17 cellular contexts compared by ENCODE assay signal in the genomic region with DNA sequence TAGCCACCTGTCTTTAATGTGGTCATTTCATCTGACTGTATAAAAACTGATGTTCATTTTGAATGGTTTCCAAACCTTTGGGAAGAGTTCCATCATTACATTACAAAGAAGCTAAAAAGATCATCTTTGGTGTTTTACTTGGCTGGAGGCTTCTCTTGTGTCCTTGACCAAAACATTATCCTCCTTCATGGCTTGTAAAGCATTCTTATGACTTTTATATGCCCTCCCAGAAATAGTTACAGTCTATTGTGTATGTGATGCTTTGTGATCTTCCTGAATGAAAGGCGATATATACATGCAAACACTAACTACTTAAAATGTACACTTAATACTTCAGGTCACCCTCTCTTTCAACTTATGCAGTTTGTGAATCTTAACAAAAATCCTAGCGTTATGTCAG.
DNase-seq lines count a peak whose midpoint lies in the region; ATAC-seq and TF ChIP-seq lines count a peak whose summit lies in the region.
"Had no signal": no experiment of that assay in that cellular context is flagged by ENCODE, and none has a peak within 500 bp of the region (broad histone marks: within the 10 kb centered on the region; RNA-seq: fewer than 3 reads in every experiment).

No MANE protein-coding gene starts in this region.

- DNase-seq in Calu3 (no peak), fibroblast of the aortic adventitia (ENCODE audit: low read depth) (peak; percentile 36), neural progenitor cell (ENCODE audit: low spot score) (no peak)
- DNase-seq in activated T-cell treated with anti-CD3 and anti-CD28 coated beads, Interleukin-2, amount 50 U/mL, for 24 hours = no peak
- DNase-seq: CD8-positive, alpha-beta T cell; DMS 273 treated with DMSO at 0.1 percent for 48 hours; DMS79; GDM1; GOT3; H7 had no signal

- CTCF ChIA-PET in Calu3 (lab: Charles Lee) = interaction anchor here (1.0 to 3.9 kb wide), 4 partner anchors 10 to 531 kb away, joined by 3 to 30 read pairs (median 5); a partner anchor contains a TSS

- H3K9me2 ChIP-seq in Loucy (replicated peaks; ENCODE audit: low read depth, low read length) = no peaks in the 10 kb centered on the region

- H3K4me2 ChIP-seq in Loucy (ENCODE audit: low read depth, low read length, poor library complexity, severe bottlenecking) = no peak overlapping the region
- no peak overlapping the region for H3K4me2 ChIP-seq in neural progenitor cell
- H3K4me2 ChIP-seq: BLaER1 treated with 17β-estradiol and CSF1 and Interleukin-3, amounts not matched to agents 10 nM and 100 nM had no signal

- H3K27me3 Mint-ChIP-seq in Calu3 (ENCODE audit: unreplicated experiment) (no peaks in the 10 kb centered on the region), neural progenitor cell (ENCODE audit: insufficient read depth, low read depth) (no peaks in the 10 kb centered on the region)
- H3K27me3 Mint-ChIP-seq in activated T-cell treated with anti-CD3 and anti-CD28 coated beads, Interleukin-2, amount 50 U/mL, for 24 hours = peaks cover 33% of the 10 kb centered on the region

- TF ChIP-seq CTCF in Calu3 (IDR thresholded peaks at IDR 0.05; ENCODE audit: unreplicated experiment) = no peak
- TF ChIP-seq CTCF in Loucy (conservative IDR thresholded peaks at IDR 0.05; ENCODE audit: low read length) = no peak
- no peak for TF ChIP-seq CTCF in fibroblast of the aortic adventitia (IDR thresholded peaks at IDR 0.05; ENCODE audit: insufficient read depth, low read length)
- no peak for TF ChIP-seq CTCF in neural progenitor cell (IDR thresholded peaks at IDR 0.05)

- H3K27me3 ChIP-seq in Loucy (ENCODE audit: insufficient read depth, low read length, poor library complexity, severe bottlenecking) (no peaks in the 10 kb centered on the region), stomach smooth muscle (ENCODE audit: control insufficient read depth in 1 of 2, insufficient read depth in 2 of 2, low read length in 2 of 2) (peaks cover 0 to 6% of the 10 kb centered on the region in 2 donors), neural progenitor cell (peaks cover 19% of the 10 kb centered on the region)

- H3K4me1 Mint-ChIP-seq in Calu3 (ENCODE audit: low read depth, unreplicated experiment) = peaks cover 70% of the 10 kb centered on the region
- no peaks in the 10 kb centered on the region for H3K4me1 Mint-ChIP-seq in activated T-cell treated with anti-CD3 and anti-CD28 coated beads, Interleukin-2, amount 50 U/mL, for 24 hours (ENCODE audit: low read depth)
- H3K4me1 Mint-ChIP-seq in neural progenitor cell = peaks cover 4% of the 10 kb centered on the region
- H3K4me1 Mint-ChIP-seq: B cell had no signal

- H3K27ac ChIP-seq in stomach smooth muscle (ENCODE audit: low read length) = peak overlapping the region; percentile 56
- H3K27ac ChIP-seq in neural progenitor cell = no peak overlapping the region
- H3K27ac ChIP-seq: BLaER1 treated with 17β-estradiol and CSF1 and Interleukin-3, amounts not matched to agents 10 nM and 100 nM; HL-60 had no signal

- intact Hi-C loops in Calu3 (cut with micrococcal nuclease; ENCODE audit: unreplicated experiment) = loop anchor here (2.0 to 10.0 kb wide), 2 partner anchors 241 to 607 kb away; no protein-coding TSS in a partner anchor

- H3K9me3 ChIP-seq in Loucy (ENCODE audit: insufficient read depth, low read depth, low read length) (no peaks in the 10 kb centered on the region), stomach smooth muscle (ENCODE audit: control insufficient read depth in 2 of 2, low read length in 2 of 2) (no peaks in the 10 kb centered on the region), neural progenitor cell (ENCODE audit: low read depth) (no peaks in the 10 kb centered on the region)
- H3K9me3 ChIP-seq: BLaER1 treated with 17β-estradiol and CSF1 and Interleukin-3, amounts not matched to agents 10 nM and 100 nM had no signal

- H3K9ac ChIP-seq in Loucy (ENCODE audit: low read depth, low read length, poor library complexity, severe bottlenecking) = no peak overlapping the region
- no peak overlapping the region for H3K9ac ChIP-seq in stomach smooth muscle (ENCODE audit: low read length in 2 of 2)
- H3K9ac ChIP-seq in neural progenitor cell = no peak overlapping the region
- H3K9ac ChIP-seq: BLaER1 treated with 17β-estradiol and CSF1 and Interleukin-3, amounts not matched to agents 10 nM and 100 nM had no signal

- no TSS peak for BruUV-seq in Calu3 (replicated peaks; lab: Mats Ljungman, UMichigan)

- peak overlapping the region; percentile 62 for H3K4me3 Mint-ChIP-seq in Calu3 (ENCODE audit: low read depth, unreplicated experiment)
- no peak overlapping the region for H3K4me3 Mint-ChIP-seq in activated T-cell treated with anti-CD3 and anti-CD28 coated beads, Interleukin-2, amount 50 U/mL, for 24 hours
- no peak overlapping the region for H3K4me3 Mint-ChIP-seq in neural progenitor cell
- H3K4me3 Mint-ChIP-seq: B cell; CD8-positive, alpha-beta T cell had no signal

- H3K36me3 Mint-ChIP-seq in Calu3 (ENCODE audit: insufficient read depth, unreplicated experiment) (peaks cover 54% of the 10 kb centered on the region), neural progenitor cell (no peaks in the 10 kb centered on the region)
- H3K36me3 Mint-ChIP-seq in activated T-cell treated with anti-CD3 and anti-CD28 coated beads, Interleukin-2, amount 50 U/mL, for 24 hours (ENCODE audit: low read depth) = no peaks in the 10 kb centered on the region
- H3K36me3 Mint-ChIP-seq: CD8-positive, alpha-beta T cell had no signal

- H3K36me3 ChIP-seq in Loucy (ENCODE audit: insufficient read depth, low read length) (no peaks in the 10 kb centered on the region), stomach smooth muscle (ENCODE audit: control insufficient read depth in 2 of 2, insufficient read depth in 2 of 2, low read length in 2 of 2) (no peaks in the 10 kb centered on the region), neural progenitor cell (no peaks in the 10 kb centered on the region)
- H3K36me3 ChIP-seq: BLaER1 treated with 17β-estradiol and CSF1 and Interleukin-3, amounts not matched to agents 10 nM and 100 nM had no signal

- H4K20me1 ChIP-seq in Loucy (ENCODE audit: insufficient read depth, low read length, poor library complexity, severe bottlenecking) (no peaks in the 10 kb centered on the region), neural progenitor cell (ENCODE audit: low read depth) (no peaks in the 10 kb centered on the region)
- H4K20me1 ChIP-seq: BLaER1 treated with 17β-estradiol and CSF1 and Interleukin-3, amounts not matched to agents 10 nM and 100 nM had no signal

- H3K27ac Mint-ChIP-seq in Calu3 (ENCODE audit: unreplicated experiment) (peak overlapping the region; percentile 83), neural progenitor cell (no peak overlapping the region)
- no peak overlapping the region for H3K27ac Mint-ChIP-seq in activated T-cell treated with anti-CD3 and anti-CD28 coated beads, Interleukin-2, amount 50 U/mL, for 24 hours
- H3K27ac Mint-ChIP-seq: B cell; CD8-positive, alpha-beta T cell had no signal

- H3K4me1 ChIP-seq in Loucy (ENCODE audit: insufficient read depth, low read length, poor library complexity, severe bottlenecking) (no peaks in the 10 kb centered on the region), stomach smooth muscle (ENCODE audit: control insufficient read depth, insufficient read depth, low read length) (no peaks in the 10 kb centered on the region), neural progenitor cell (no peaks in the 10 kb centered on the region)
- H3K4me1 ChIP-seq: BLaER1 treated with 17β-estradiol and CSF1 and Interleukin-3, amounts not matched to agents 10 nM and 100 nM had no signal

- H3K9me3 Mint-ChIP-seq in Calu3 (ENCODE audit: low read depth, unreplicated experiment) (no peaks in the 10 kb centered on the region), neural progenitor cell (no peaks in the 10 kb centered on the region)
- no peaks in the 10 kb centered on the region for H3K9me3 Mint-ChIP-seq in activated T-cell treated with anti-CD3 and anti-CD28 coated beads, Interleukin-2, amount 50 U/mL, for 24 hours
- H3K9me3 Mint-ChIP-seq: CD8-positive, alpha-beta T cell had no signal

- H3K4me3 ChIP-seq in Loucy (ENCODE audit: low read length, poor library complexity, severe bottlenecking) (no peak overlapping the region), fibroblast of the aortic adventitia (ENCODE audit: low read depth, low read length) (no peak overlapping the region), stomach smooth muscle (ENCODE audit: low read length in 2 of 2) (no peak overlapping the region), neural progenitor cell (no peak overlapping the region)
- H3K4me3 ChIP-seq: BLaER1 treated with 17β-estradiol and CSF1 and Interleukin-3, amounts not matched to agents 10 nM and 100 nM had no signal

- ATAC-seq in GM21515 (IDR thresholded peaks at IDR 0.05; ENCODE audit: unreplicated experiment) = no peak
- ATAC-seq: CD8-positive, alpha-beta T cell; HCT116 had no signal

- H3F3A ChIP-seq in Loucy (ENCODE audit: low read depth) (no peaks in the 10 kb centered on the region), neural progenitor cell (ENCODE audit: low read depth) (no peaks in the 10 kb centered on the region)

- H2AFZ ChIP-seq in Loucy (ENCODE audit: low read length) (peak overlapping the region; percentile 54; the same call in 1 of the 2 replicates), neural progenitor cell (replicated peaks) (no peak overlapping the region)

- H3K79me2 ChIP-seq in Loucy (ENCODE audit: insufficient read depth, low read length) = no peaks in the 10 kb centered on the region
- H3K79me2 ChIP-seq in neural progenitor cell (ENCODE audit: low read depth) = no peaks in the 10 kb centered on the region
